ENCODE assay signal across 8 cellular contexts in genomic region chr3:8110966-8111798, GRCh38.
DNase-seq lines count a peak whose midpoint lies in the region; ATAC-seq and TF ChIP-seq lines count a peak whose summit lies in the region.

No MANE protein-coding gene starts in this region.

- CTCF ChIA-PET in activated CD8-positive, alpha-beta T cell treated with anti-CD3 and anti-CD28 coated beads for 36 hours (lab: Charles Lee) = interaction anchor here (0.6 to 1.5 kb wide), 7 partner anchors 9 to 339 kb away, joined by 3 to 7 read pairs (median 3); no protein-coding TSS in a partner anchor

- no peak overlapping the region for H3K4me3 ChIP-seq in endodermal cell (ENCODE audit: low read length)

- 47 to 57% methylated on average over 11 to 14 of the region's 14 CpGs for WGBS in endodermal cell (ENCODE audit: insufficient coverage in 1 of 2, insufficient read length in 1 of 2), 2 experiments

- H3K36me3 Mint-ChIP-seq in CD14-positive monocyte (no peaks in the 10 kb centered on the region), endodermal cell (ENCODE audit: low read depth) (no peaks in the 10 kb centered on the region)
- no peaks in the 10 kb centered on the region for H3K36me3 Mint-ChIP-seq in activated CD8-positive, alpha-beta T cell treated with anti-CD3 and anti-CD28 coated beads for 36 hours (ENCODE audit: low read depth)

- H3K4me3 Mint-ChIP-seq in CD14-positive monocyte = peak overlapping the region; percentile 38 to 88
- H3K4me3 Mint-ChIP-seq in activated CD8-positive, alpha-beta T cell treated with anti-CD3 and anti-CD28 coated beads for 36 hours = no peak overlapping the region
- no peak overlapping the region for H3K4me3 Mint-ChIP-seq in endodermal cell

- no peaks in the 10 kb centered on the region for H3K9me3 ChIP-seq in endodermal cell (ENCODE audit: control insufficient read depth, low read length)

- TF ChIP-seq CTCF in CD14-positive monocyte (IDR thresholded peaks at IDR 0.05) (peak; percentile 68), endodermal cell (conservative IDR thresholded peaks at IDR 0.05) (peak; percentile 89)
- peak; percentile 66 for TF ChIP-seq CTCF in activated CD8-positive, alpha-beta T cell treated with anti-CD3 and anti-CD28 coated beads for 36 hours (IDR thresholded peaks at IDR 0.05)

- H3K27me3 Mint-ChIP-seq in CD14-positive monocyte (ENCODE audit: low read depth in 3 of 3) (peaks cover 0 to 4% (median 0%) of the 10 kb centered on the region in 3 donors), endodermal cell (ENCODE audit: insufficient read depth) (no peaks in the 10 kb centered on the region)
- no peaks in the 10 kb centered on the region for H3K27me3 Mint-ChIP-seq in activated CD8-positive, alpha-beta T cell treated with anti-CD3 and anti-CD28 coated beads for 36 hours

- DNase-seq in CD14-positive monocyte (ENCODE audit: low spot score) (peak; percentile 49), NCI-H526 (lab: John Stamatoyannopoulos, UW) (peak; percentile 61 to 84), endodermal cell (peak; percentile 93), middle frontal gyrus (ENCODE audit: extremely low spot score, low spot score) (peak; percentile 72)
- peak; percentile 69 for DNase-seq in activated CD8-positive, alpha-beta T cell treated with anti-CD3 and anti-CD28 coated beads for 36 hours
- peak; percentile 23 for DNase-seq in stimulated activated CD8-positive, alpha-beta memory T cell treated with anti-CD3 and anti-CD28 coated beads, Interleukin-7, amount 100 ng/mL, for 24 hours (ENCODE audit: low read depth)

- H3K36me3 ChIP-seq in endodermal cell (ENCODE audit: control insufficient read depth, insufficient read depth, low read length) = no peaks in the 10 kb centered on the region

- ATAC-seq in GM19043 (IDR thresholded peaks at IDR 0.05; ENCODE audit: low read depth, unreplicated experiment) (peak; percentile 92), HG03159 (IDR thresholded peaks at IDR 0.05; ENCODE audit: unreplicated experiment) (peak; percentile 98)
- ATAC-seq in activated CD8-positive, alpha-beta T cell treated with anti-CD3 and anti-CD28 coated beads for 36 hours = peak; percentile 95

- no peaks in the 10 kb centered on the region for H3K9me3 Mint-ChIP-seq in CD14-positive monocyte
- H3K9me3 Mint-ChIP-seq in activated CD8-positive, alpha-beta T cell treated with anti-CD3 and anti-CD28 coated beads for 36 hours = no peaks in the 10 kb centered on the region
- H3K9me3 Mint-ChIP-seq in endodermal cell = no peaks in the 10 kb centered on the region

- no peak overlapping the region for H3K27ac ChIP-seq in endodermal cell (ENCODE audit: low read depth, low read length)

- no peak overlapping the region for H3K9ac ChIP-seq in endodermal cell (ENCODE audit: extremely low read depth, low read length, poor library complexity, severe bottlenecking)

- intact Hi-C loops in CD14-positive monocyte (cut with micrococcal nuclease) = no loop called here
- intact Hi-C loops in activated CD8-positive, alpha-beta T cell treated with anti-CD3 and anti-CD28 coated beads for 36 hours (cut with micrococcal nuclease) = no loop called here

- H3K4me1 ChIP-seq in endodermal cell (ENCODE audit: control insufficient read depth, insufficient read depth, low read length) = peaks cover 9% of the 10 kb centered on the region

- POLR2A ChIA-PET in activated CD8-positive, alpha-beta T cell treated with anti-CD3 and anti-CD28 coated beads for 36 hours (lab: Charles Lee) = no interaction called here

- peaks cover 8% of the 10 kb centered on the region for H3K4me1 Mint-ChIP-seq in CD14-positive monocyte
- H3K4me1 Mint-ChIP-seq in activated CD8-positive, alpha-beta T cell treated with anti-CD3 and anti-CD28 coated beads for 36 hours (ENCODE audit: low read depth) = peaks cover 1% of the 10 kb centered on the region
- H3K4me1 Mint-ChIP-seq in endodermal cell = peaks cover 43% of the 10 kb centered on the region

- H3K27ac Mint-ChIP-seq in CD14-positive monocyte (no peak overlapping the region), endodermal cell (no peak overlapping the region)
- H3K27ac Mint-ChIP-seq in activated CD8-positive, alpha-beta T cell treated with anti-CD3 and anti-CD28 coated beads for 36 hours = no peak overlapping the region

- H3K27me3 ChIP-seq in endodermal cell (ENCODE audit: control insufficient read depth, insufficient read depth, low read length, poor library complexity, severe bottlenecking) = no peaks in the 10 kb centered on the region

Comparison
In these comparisons a context has a peak if more than half of its experiments do, and no peak if none do; other contexts are left out.
1. DNase-seq: peak in every context shown above with its lines; median percentile 93 in endodermal cell; 72 in NCI-H526; 72 in middle frontal gyrus; 69 in activated CD8-positive, alpha-beta T cell treated with anti-CD3 and anti-CD28 coated beads for 36 hours; 49 in CD14-positive monocyte; 23 in stimulated activated CD8-positive, alpha-beta memory T cell treated with anti-CD3 and anti-CD28 coated beads, Interleukin-7, amount 100 ng/mL, for 24 hours.
2. H3K4me3 Mint-ChIP-seq: peak in CD14-positive monocyte (2 of 2); none in activated CD8-positive, alpha-beta T cell treated with anti-CD3 and anti-CD28 coated beads for 36 hours (single experiment) and endodermal cell (single experiment).
3. Peak in every context shown above with its lines, with median percentiles within 50 percentile points of each other: CTCF ChIP-seq and ATAC-seq.